Comparison of ENCODE assay signal across 10 cellular contexts in the genomic region with DNA sequence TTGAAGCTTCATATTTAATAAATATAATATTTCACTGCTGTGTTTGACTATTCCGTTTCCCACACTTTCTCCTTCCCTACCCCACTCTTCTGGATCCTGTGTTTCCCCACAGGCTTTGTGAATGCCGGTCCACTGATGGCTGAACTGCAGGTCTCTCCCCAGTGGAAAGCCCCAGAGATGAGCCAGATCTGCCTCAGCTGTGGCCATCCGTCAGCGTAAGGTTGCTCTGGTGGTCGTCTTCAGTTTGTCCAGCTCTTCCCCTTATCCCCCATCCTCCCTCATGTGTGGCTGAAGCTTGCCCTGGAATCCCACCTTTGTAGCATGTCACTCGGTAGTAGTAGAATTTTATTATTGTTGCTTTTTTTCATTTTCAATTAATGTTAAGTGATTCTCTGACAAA. TPM values are rescaled to one million over a fixed set of nuclear protein-coding genes. Genes with fewer than 3 reads are reported as not detected.
DNase-seq lines count a peak whose midpoint lies in the region; ATAC-seq and TF ChIP-seq lines count a peak whose summit lies in the region.
"Had no signal": no experiment of that assay in that cellular context is flagged by ENCODE, and none has a peak within 500 bp of the region (broad histone marks: within the 10 kb centered on the region; RNA-seq: fewer than 3 reads in every experiment).

No MANE protein-coding gene starts in this region.

- no peaks in the 10 kb centered on the region for H3K9me3 Mint-ChIP-seq in activated CD4-positive, alpha-beta T cell treated with anti-CD3 and anti-CD28 coated beads for 36 hours (ENCODE audit: low read depth)
- H3K9me3 Mint-ChIP-seq in WTC11: no peaks in the 10 kb centered on the region

- H3K27ac ChIP-seq in left lung: peak overlapping the region; percentile 83 to 95
- peak overlapping the region; percentile 40 for H3K27ac ChIP-seq in subcutaneous abdominal adipose tissue (ENCODE audit: low read depth, low read length)

- no peaks in the 10 kb centered on the region for H3K9me3 ChIP-seq in left lung
- no peaks in the 10 kb centered on the region for H3K9me3 ChIP-seq in subcutaneous abdominal adipose tissue (ENCODE audit: control insufficient read depth in 5 of 5, low read length in 5 of 5)

- TF ChIP-seq CTCF in WTC11 (IDR thresholded peaks at IDR 0.05) (no peak), left lung (IDR thresholded peaks at IDR 0.05) (no peak)

- H3K36me3 ChIP-seq in left lung (peaks cover 0 to 8% of the 10 kb centered on the region in 2 donors), subcutaneous abdominal adipose tissue (ENCODE audit: control insufficient read depth in 5 of 5, insufficient read depth in 5 of 5, low read length in 5 of 5) (peaks cover 0 to 4% (median 0%) of the 10 kb centered on the region in 5 donors)

- DNase-seq in activated CD4-positive, alpha-beta T cell treated with anti-CD3 and anti-CD28 coated beads for 36 hours: no peak
- DNase-seq in activated CD4-positive, alpha-beta T cell treated with anti-CD3 and anti-CD28 coated beads, Interleukin-2, amount 50 U/mL, for 1 hour: no peak
- no peak for DNase-seq in WTC11 (ENCODE audit: low spot score)
- no peak for DNase-seq in left lung
- DNase-seq in SKM-1 treated with dmso at 0.1 percent for 144 hours (lab: John Stamatoyannopoulos, UW; ENCODE audit: unreplicated experiment): no peak
- no peak for DNase-seq in A172 (ENCODE audit: low spot score)
- no peak for DNase-seq in GM19238 (ENCODE audit: insufficient read length, low spot score)
- DNase-seq: left colon, NCI-H1436 treated with DMSO at 0.1 percent for 48 hours had no signal

- H3K4me1 Mint-ChIP-seq in activated CD4-positive, alpha-beta T cell treated with anti-CD3 and anti-CD28 coated beads for 36 hours: peaks cover 93% of the 10 kb centered on the region
- peaks cover 4% of the 10 kb centered on the region; the same call in 1 of the 2 replicates for H3K4me1 Mint-ChIP-seq in WTC11

- peak overlapping the region; percentile 100 for H3K27ac Mint-ChIP-seq in activated CD4-positive, alpha-beta T cell treated with anti-CD3 and anti-CD28 coated beads for 36 hours
- H3K27ac Mint-ChIP-seq in WTC11: 0 out of 2 replicates have a peak overlapping the region, but pooled peaks have one; percentile 65

- CTCF ChIA-PET in activated CD4-positive, alpha-beta T cell treated with anti-CD3 and anti-CD28 coated beads for 36 hours (lab: Charles Lee): interaction anchor here (0.6 to 6.0 kb wide), 13 partner anchors 8 to 241 kb away, joined by 3 to 54 read pairs (median 5); partner anchors contain the start of gene SMAP2
- CTCF ChIA-PET in WTC11 (lab: Charles Lee): interaction anchor here (1.6 to 3.7 kb wide), 4 partner anchors 20 to 148 kb away, joined by 3 to 14 read pairs (median 10); no protein-coding TSS in a partner anchor

- peak overlapping the region in 1 of 2 donors; percentile 2 for H3K4me3 ChIP-seq in left lung
- no peak overlapping the region for H3K4me3 ChIP-seq in subcutaneous abdominal adipose tissue (ENCODE audit: low read depth in 1 of 5, low read length in 5 of 5)

- H3K4me1 ChIP-seq in left lung (peaks cover 25 to 100% of the 10 kb centered on the region in 2 donors), subcutaneous abdominal adipose tissue (ENCODE audit: control insufficient read depth in 5 of 5, insufficient read depth in 5 of 5, low read length in 5 of 5) (peaks cover 7 to 88% (median 69%) of the 10 kb centered on the region in 5 donors)

- intact Hi-C loops in activated CD4-positive, alpha-beta T cell treated with anti-CD3 and anti-CD28 coated beads for 36 hours (cut with DNase I, micrococcal nuclease): loop anchor here (1.0 to 10.0 kb wide), 17 partner anchors 15 to 1190 kb away; partner anchors contain the start of genes RLF (in 2 of the 2), ZFP69B (in 2 of the 2), ZMPSTE24 (in 2 of the 2) and CAP1 (in 1 of the 2)
- intact Hi-C loops in left lung (cut with DNase I): no loop called here

- H3K9ac ChIP-seq in subcutaneous abdominal adipose tissue (ENCODE audit: low read length in 5 of 5): peak overlapping the region in 2 of 5 donors; percentile 26 to 38

- H3K27me3 ChIP-seq in left lung: no peaks in the 10 kb centered on the region
- no peaks in the 10 kb centered on the region for H3K27me3 ChIP-seq in subcutaneous abdominal adipose tissue (ENCODE audit: control insufficient read depth in 5 of 5, insufficient read depth in 4 of 5, low read length in 5 of 5)

- H3K4me3 Mint-ChIP-seq in activated CD4-positive, alpha-beta T cell treated with anti-CD3 and anti-CD28 coated beads for 36 hours: peak overlapping the region; percentile 74
- no peak overlapping the region for H3K4me3 Mint-ChIP-seq in WTC11

- H3K36me3 Mint-ChIP-seq in activated CD4-positive, alpha-beta T cell treated with anti-CD3 and anti-CD28 coated beads for 36 hours (ENCODE audit: low read depth): peaks cover 67% of the 10 kb centered on the region
- no peaks in the 10 kb centered on the region for H3K36me3 Mint-ChIP-seq in WTC11

- ATAC-seq in activated CD4-positive, alpha-beta T cell treated with anti-CD3 and anti-CD28 coated beads for 36 hours: no peak
- ATAC-seq in WTC11 (no peak), left lung (no peak)

- no peaks in the 10 kb centered on the region for H3K27me3 Mint-ChIP-seq in activated CD4-positive, alpha-beta T cell treated with anti-CD3 and anti-CD28 coated beads for 36 hours
- no peaks in the 10 kb centered on the region for H3K27me3 Mint-ChIP-seq in WTC11 (ENCODE audit: low read depth)

- POLR2A ChIA-PET in activated CD4-positive, alpha-beta T cell treated with anti-CD3 and anti-CD28 coated beads for 36 hours (lab: Charles Lee): interaction anchor here (0.7 to 7.2 kb wide), 12 partner anchors 8 to 483 kb away, joined by 3 to 88 read pairs (median 12); partner anchors contain the start of genes SMAP2 and ZFP69B
- POLR2A ChIA-PET in WTC11 (lab: Charles Lee): no interaction called here

TF ChIP-seq in WTC11, 78 proteins besides CTCF, POLR2A, EP300 and RAD21:
- no peak for TF ChIP-seq E2F1 (CRISPR knock-in tag; IDR thresholded peaks at IDR 0.05)

RNA-seq across cellular contexts. Expression of gene SMAP2, which starts 11.4 kb away (rescaled TPM):
- 100 to 1,000 TPM; 241 to 258 TPM for total RNA-seq in activated CD4-positive, alpha-beta T cell treated with anti-CD3 and anti-CD28 coated beads for 36 hours
- 4.9 to 5.7 TPM (median 5.7 TPM) in 3 replicates for total RNA-seq in WTC11 (2021)
- 10 to 100 TPM; 39.8 to 77.3 TPM for total RNA-seq in left lung
- 10.3 and 11.9 TPM in 2 replicates for total RNA-seq in A172 (2014; rRNA removed; shearing (Covaris generic))

Comparison
In these comparisons a context has a peak if more than half of its experiments do, and no peak if none do; other contexts are left out.
1. intact Hi-C loops: an anchor here in activated CD4-positive, alpha-beta T cell treated with anti-CD3 and anti-CD28 coated beads for 36 hours (1.0 to 10.0 kb wide); none called in left lung.